Comparison of ENCODE assay signal across 22 cellular contexts in genomic region chr13:48485447-48485846, GRCh38. TPM values are rescaled to one million over a fixed set of nuclear protein-coding genes. Genes with fewer than 3 reads are reported as not detected.
DNase-seq lines count a peak whose midpoint lies in the region; ATAC-seq and TF ChIP-seq lines count a peak whose summit lies in the region.
"Had no signal": no experiment of that assay in that cellular context is flagged by ENCODE, and none has a peak within 500 bp of the region (broad histone marks: within the 10 kb centered on the region; RNA-seq: fewer than 3 reads in every experiment).

No MANE protein-coding gene starts in this region.

- peaks cover 15% of the 10 kb centered on the region for H3K9me3 ChIP-seq in KOPT-K1 (ENCODE audit: insufficient read depth, low read length, poor library complexity, severe bottlenecking)
- H3K9me3 ChIP-seq in spleen = peaks cover 0 to 11% (median 0%) of the 10 kb centered on the region in 8 donors
- H3K9me3 ChIP-seq: Caco-2 had no signal

- peak overlapping the region; percentile 62 for H3K27ac Mint-ChIP-seq in dendritic cell treated with granulocyte-macrophage colony-stimulating factor and Interleukin-4, amounts not matched to agents 40 ng/mL and 50 ng/mL, for 4 days

- TF ChIP-seq CTCF in spleen (IDR thresholded peaks at IDR 0.05 in 8 of 11, conservative IDR thresholded peaks at IDR 0.05 in 3 of 11) (no peak), omental fat pad (IDR thresholded peaks at IDR 0.05) (no peak)

- DNase-seq in EH (ENCODE audit: low read depth) = peak; percentile 19
- peak; percentile 11 for DNase-seq in spleen
- no peak for DNase-seq in stimulated activated CD4-positive, alpha-beta T cell treated with anti-CD3 and anti-CD28 coated beads, Interleukin-1b, Interleukin-23, amount 100 ng/mL, for 48 hours
- DNase-seq in activated CD4-positive, alpha-beta T cell treated with anti-CD3 and anti-CD28 coated beads for 1 hour = no peak
- no peak for DNase-seq in omental fat pad (ENCODE audit: low spot score)
- DNase-seq: Caco-2; CD4-positive, CD25-positive, alpha-beta regulatory T cell; DMS 273 treated with DMSO at 0.1 percent for 48 hours; DMS79 treated with DMSO at 0.1 percent for 48 hours; GOT3; KBM-7; MV-4-11; NCI-H1105 treated with DMSO at 0.1 percent for 48 hours; NCI-H2029 treated with DMSO at 0.1 percent for 48 hours; NCI-H226; NCI-H524; NCI-H774 had no signal

- H3K36me3 ChIP-seq in KOPT-K1 (ENCODE audit: insufficient read depth, low read length) (peaks cover 100% of the 10 kb centered on the region), spleen (peaks cover 0 to 72% (median 2%) of the 10 kb centered on the region in 6 donors)

- no peaks in the 10 kb centered on the region for H3K9me3 Mint-ChIP-seq in dendritic cell treated with granulocyte-macrophage colony-stimulating factor and Interleukin-4, amounts not matched to agents 40 ng/mL and 50 ng/mL, for 4 days

- H3K27ac ChIP-seq in KOPT-K1 (ENCODE audit: low read depth, low read length, poor library complexity, severe bottlenecking) = peak overlapping the region; percentile 41
- H3K27ac ChIP-seq in spleen = no peak overlapping the region

- no peaks in the 10 kb centered on the region for H3K27me3 Mint-ChIP-seq in dendritic cell treated with granulocyte-macrophage colony-stimulating factor and Interleukin-4, amounts not matched to agents 40 ng/mL and 50 ng/mL, for 4 days
- H3K27me3 Mint-ChIP-seq: CD4-positive, CD25-positive, alpha-beta regulatory T cell had no signal

- no peak overlapping the region for H3K4me3 Mint-ChIP-seq in dendritic cell treated with granulocyte-macrophage colony-stimulating factor and Interleukin-4, amounts not matched to agents 40 ng/mL and 50 ng/mL, for 4 days

- peaks cover 53% of the 10 kb centered on the region for H3K4me1 Mint-ChIP-seq in dendritic cell treated with granulocyte-macrophage colony-stimulating factor and Interleukin-4, amounts not matched to agents 40 ng/mL and 50 ng/mL, for 4 days (ENCODE audit: low read depth)

- no peak for ATAC-seq in omental fat pad (ENCODE audit: low FRiP score)
- ATAC-seq: GM12878, HCT116, Panc1 had no signal

- no peak overlapping the region for H3K4me3 ChIP-seq in spleen
- H3K4me3 ChIP-seq: GM12878 had no signal

- peaks cover 78% of the 10 kb centered on the region for H3K36me3 Mint-ChIP-seq in dendritic cell treated with granulocyte-macrophage colony-stimulating factor and Interleukin-4, amounts not matched to agents 40 ng/mL and 50 ng/mL, for 4 days (ENCODE audit: low read depth)

- intact Hi-C loops in dendritic cell treated with granulocyte-macrophage colony-stimulating factor and Interleukin-4, amounts not matched to agents 40 ng/mL and 50 ng/mL, for 4 days (cut with micrococcal nuclease) = no loop called here
- intact Hi-C loops in spleen (cut with DNase I; ENCODE audit: low total_unique reads) = no loop called here

- H3K27me3 ChIP-seq in spleen (replicated peaks in 1 of 7) = no peaks in the 10 kb centered on the region

- peaks cover 5 to 40% (median 27%) of the 10 kb centered on the region in 6 donors for H3K4me1 ChIP-seq in spleen
- H3K4me1 ChIP-seq: Caco-2 had no signal

- 83 to 94% (median 90%) methylated on average over 4 of the region's 4 CpGs for WGBS in spleen, 5 donors

- TF ChIP-seq POLR2A in spleen (IDR thresholded peaks at IDR 0.05) = no peak

RNA-seq across cellular contexts. Expression of gene RCBTB2, which starts 47.4 kb away (rescaled TPM):
- 10 to 100 TPM; 14.4 to 19.6 (median 15.9) TPM for total RNA-seq in spleen
- polyA plus RNA-seq in spleen = 10 to 100 TPM in 2 of 3 donors, 1 to 10 TPM in 1; 6.7 to 14.1 (median 12.5) TPM
- 10 to 100 TPM in 3 of 4 donors, 1 to 10 TPM in 1; 6.7 to 30.6 (median 13.0) TPM for total RNA-seq in omental fat pad

Comparison
In these comparisons a context has a peak if more than half of its experiments do, and no peak if none do; other contexts are left out.
1. DNase-seq: peak in EH (single experiment) and spleen (single experiment); none in stimulated activated CD4-positive, alpha-beta T cell treated with anti-CD3 and anti-CD28 coated beads, Interleukin-1b, Interleukin-23, amount 100 ng/mL, for 48 hours (single experiment), activated CD4-positive, alpha-beta T cell treated with anti-CD3 and anti-CD28 coated beads for 1 hour (single experiment) and omental fat pad (single experiment).